Comparison of ENCODE assay signal across 8 cellular contexts in genomic region chr3:174441588-174442316, GRCh38.
A peak's percentile ranks its signal among the peaks of the same experiment; 100 is the strongest.
DNase-seq lines count a peak whose midpoint lies in the region; ATAC-seq, FAIRE-seq and TF ChIP-seq lines count a peak whose summit lies in the region.

No MANE protein-coding gene starts in this region.

- DNase-seq in DMS 273 (lab: John Stamatoyannopoulos, UW; ENCODE audit: unreplicated experiment) (peak; percentile 36), DMS 273 treated with DMSO at 0.1 percent for 48 hours (lab: John Stamatoyannopoulos, UW) (no peak), MV-4-11 (lab: John Stamatoyannopoulos, UW) (peak; percentile 6), kidney glomerular epithelial cell (lab: John Stamatoyannopoulos, UW) (peak; percentile 34), testis (no peak), GM12891 (ENCODE audit: insufficient read length, low spot score) (no peak)

- FAIRE-seq in GM12891 (lab: Jason Lieb, UNC) = no peak

- H3K9me3 ChIP-seq in testis = no peaks in the 10 kb centered on the region

- H3K27ac ChIP-seq in angular gyrus (ENCODE audit: low read depth, low read length) (peak overlapping the region; percentile 69), testis (peak overlapping the region; percentile 97)

- TF ChIP-seq CTCF in testis (IDR thresholded peaks at IDR 0.05) = no peak

- TF ChIP-seq POLR2A in testis (IDR thresholded peaks at IDR 0.05) = no peak
- no peak for TF ChIP-seq POLR2A in GM12891 (IDR thresholded peaks at IDR 0.05; ENCODE audit: low read depth, low read length)

- H3K36me3 ChIP-seq in testis (ENCODE audit: low read depth, missing control alignments) = no peaks in the 10 kb centered on the region

- intact Hi-C loops in testis (cut with DNase I; ENCODE audit: low total_unique reads) = no loop called here

- ATAC-seq in GM19328 (IDR thresholded peaks at IDR 0.05; ENCODE audit: unreplicated experiment) = no peak

- H3K27me3 ChIP-seq in testis = no peaks in the 10 kb centered on the region

- no peaks in the 10 kb centered on the region for H3K4me1 ChIP-seq in testis

- peak overlapping the region; percentile 86 to 91 for H3K4me3 ChIP-seq in testis

- 3 to 4% methylated on average over 11 of the region's 11 CpGs for WGBS in testis, 2 donors

TF ChIP-seq in GM12891, 5 proteins besides CTCF, POLR2A, EP300 and RAD21:
- TF ChIP-seq SPI1 (IDR thresholded peaks at IDR 0.05; ENCODE audit: low read depth, low read length) (no peak), TAF1 (IDR thresholded peaks at IDR 0.05; ENCODE audit: low read depth, low read length) (no peak), POU2F2 (IDR thresholded peaks at IDR 0.05; ENCODE audit: low read depth, low read length) (no peak), POLR2AphosphoS5 (IDR thresholded peaks at IDR 0.05; ENCODE audit: low read depth, low read length) (no peak), PAX5 (IDR thresholded peaks at IDR 0.05; ENCODE audit: insufficient read depth, low read length, severe bottlenecking) (no peak)
TF ChIP-seq in GM12891: peak in this region for 0.

Comparison
In these comparisons a context has a peak if more than half of its experiments do, and no peak if none do; other contexts are left out.
1. DNase-seq: peak in DMS 273 (single experiment), MV-4-11 (single experiment) and kidney glomerular epithelial cell (single experiment); none in DMS 273 treated with DMSO at 0.1 percent for 48 hours (single experiment), testis (single experiment) and GM12891 (single experiment).